ENCODE assay signal across 33 cellular contexts in the genomic region with DNA sequence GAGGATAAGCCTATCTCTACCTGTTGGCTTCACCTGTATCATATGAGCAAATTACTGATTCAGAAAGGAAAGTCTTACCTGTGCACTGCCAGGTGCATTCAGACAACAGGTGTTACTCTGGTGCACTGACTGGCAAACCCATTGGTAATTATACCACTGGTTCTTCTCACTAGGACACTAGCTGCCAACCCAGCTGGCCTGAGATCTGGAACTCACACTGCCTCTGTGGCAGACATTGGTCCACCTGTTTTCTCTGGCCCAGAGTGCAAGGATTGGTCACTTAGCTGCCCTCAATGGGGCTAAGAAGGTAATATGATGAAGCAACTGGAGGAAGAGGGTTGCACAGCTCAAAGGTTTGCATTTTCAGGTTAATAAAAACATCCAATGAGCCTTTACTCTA.
"Had no signal": no experiment of that assay in that cellular context is flagged by ENCODE, and none has a peak within 500 bp of the region (broad histone marks: within the 10 kb centered on the region; RNA-seq: fewer than 3 reads in every experiment).

No MANE protein-coding gene starts in this region.

- H3K4me1 ChIP-seq: Peyer's patch had no signal

- H3K27ac Mint-ChIP-seq: activated CD4-positive, alpha-beta T cell treated with anti-CD3 and anti-CD28 coated beads, Interleukin-2, amount 10 ng/mL, durations not matched to agents 24 days and 14 days; activated CD8-positive, alpha-beta T cell treated with anti-CD3 and anti-CD28 coated beads for 36 hours; activated naive CD4-positive, alpha-beta T cell treated with anti-CD3 and anti-CD28 coated beads, Interleukin-2, amount 10 ng/mL, durations not matched to agents 7 days and 5 days; activated naive CD8-positive, alpha-beta T cell; activated naive CD8-positive, alpha-beta T cell treated with anti-CD3 and anti-CD28 coated beads, Interleukin-2, amount 50 U/mL, for 24 hours; activated T-cell treated with anti-CD3 and anti-CD28 coated beads, Interleukin-2, amount 50 U/mL, for 24 hours; activated T-helper 1 cell treated with anti-CD3 and anti-CD28 coated beads, Interleukin-12 subunit alpha, Interleukin-12 subunit beta, Interleukin-2, Interleukin-4 antibody, amounts not matched to agents 30 ng/mL and 10 ng/mL and 1 ng/mL, durations not matched to agents 14 hours and 24 hours and 36 hours; brain; T-helper 1 cell treated with Interleukin-12 subunit alpha and Interleukin-12 subunit beta and Interleukin-4 antibody, amounts not matched to agents 30 μg/mL and 1 μg/mL, for 36 hours; T-helper 2 cell treated with Interferon-gamma antibody and Interleukin-4, amounts not matched to agents 5 μg/mL and 100 μg/mL, for 36 hours had no signal

- H3K27me3 ChIP-seq: Peyer's patch, SJSA1 had no signal

- H3K36me3 ChIP-seq: Peyer's patch, SJSA1 had no signal

- FAIRE-seq: TTC549 had no signal

- DNase-seq: activated CD4-positive, alpha-beta T cell treated with anti-CD3 and anti-CD28 coated beads, Interleukin-2, amount 10 ng/mL, durations not matched to agents 24 days and 14 days; activated CD4-positive, alpha-beta T cell treated with anti-CD3 and anti-CD28 coated beads, Interleukin-2, amount 50 U/mL, for 4 hours; activated CD8-positive, alpha-beta T cell treated with anti-CD3 and anti-CD28 coated beads for 36 hours; activated effector memory CD4-positive, alpha-beta T cell treated with Interleukin-2 at 50 U/mL for 16 hours; activated naive CD4-positive, alpha-beta T cell treated with anti-CD3 and anti-CD28 coated beads, Interleukin-2, amount 10 ng/mL, durations not matched to agents 7 days and 5 days; activated naive CD8-positive, alpha-beta T cell treated with anti-CD3 and anti-CD28 coated beads, Interleukin-2, amount 50 U/mL, for 24 hours; activated T-cell treated with anti-CD3 and anti-CD28 coated beads, Interleukin-2, amount 50 U/mL, for 24 hours; anterior cingulate cortex; central memory CD4-positive, alpha-beta T cell; MM.1S; MV-4-11; NCI-H1092; NCI-H1417 treated with DMSO at 0.1 percent for 48 hours; NCI-H1694 treated with DMSO at 0.1 percent for 48 hours; NCI-H2029; NCI-H2171 treated with DMSO at 0.1 percent for 48 hours; NCI-H345; NCI-H524 treated with DMSO at 0.1 percent for 48 hours; NCI-H82; NK-92 treated with Interleukin-12 subunit alpha and Interleukin-12 subunit beta, amount 100 ng/mL, for 24 hours; PC-3; Peyer's patch; RPMI8226; SHP77 treated with DMSO at 0.1 percent for 48 hours; SK-N-SH had no signal

- H3K9me3 Mint-ChIP-seq: activated naive CD8-positive, alpha-beta T cell treated with anti-CD3 and anti-CD28 coated beads, Interleukin-2, amount 50 U/mL, for 24 hours; activated T-cell treated with anti-CD3 and anti-CD28 coated beads, Interleukin-2, amount 50 U/mL, for 24 hours; brain; T-helper 2 cell treated with Interferon-gamma antibody and Interleukin-4, amounts not matched to agents 5 μg/mL and 100 μg/mL, for 36 hours had no signal

- H3K36me3 Mint-ChIP-seq: activated naive CD4-positive, alpha-beta T cell treated with anti-CD3 and anti-CD28 coated beads, Interleukin-2, amount 10 ng/mL, durations not matched to agents 7 days and 5 days; activated naive CD8-positive, alpha-beta T cell; brain had no signal

- H3K4me1 Mint-ChIP-seq: activated naive CD4-positive, alpha-beta T cell treated with anti-CD3 and anti-CD28 coated beads, Interleukin-2, amount 10 ng/mL, durations not matched to agents 7 days and 5 days; brain had no signal

- H3K4me3 Mint-ChIP-seq: activated CD4-positive, alpha-beta T cell treated with anti-CD3 and anti-CD28 coated beads, Interleukin-2, amount 10 ng/mL, durations not matched to agents 24 days and 14 days; activated CD8-positive, alpha-beta T cell treated with anti-CD3 and anti-CD28 coated beads for 36 hours; activated naive CD4-positive, alpha-beta T cell treated with anti-CD3 and anti-CD28 coated beads, Interleukin-2, amount 10 ng/mL, durations not matched to agents 7 days and 5 days; activated naive CD8-positive, alpha-beta T cell; activated naive CD8-positive, alpha-beta T cell treated with anti-CD3 and anti-CD28 coated beads, Interleukin-2, amount 50 U/mL, for 24 hours; activated T-cell treated with anti-CD3 and anti-CD28 coated beads, Interleukin-2, amount 50 U/mL, for 24 hours; activated T-helper 1 cell treated with anti-CD3 and anti-CD28 coated beads, Interleukin-12 subunit alpha, Interleukin-12 subunit beta, Interleukin-2, Interleukin-4 antibody, amounts not matched to agents 30 ng/mL and 10 ng/mL and 1 ng/mL, durations not matched to agents 14 hours and 24 hours and 36 hours; brain; T-helper 1 cell treated with Interleukin-12 subunit alpha and Interleukin-12 subunit beta and Interleukin-4 antibody, amounts not matched to agents 30 μg/mL and 1 μg/mL, for 36 hours; T-helper 2 cell treated with Interferon-gamma antibody and Interleukin-4, amounts not matched to agents 5 μg/mL and 100 μg/mL, for 36 hours had no signal

- H3K9me3 ChIP-seq: Peyer's patch, SK-N-SH had no signal

- H3K27me3 Mint-ChIP-seq: activated CD8-positive, alpha-beta T cell treated with anti-CD3 and anti-CD28 coated beads for 36 hours; activated naive CD4-positive, alpha-beta T cell treated with anti-CD3 and anti-CD28 coated beads, Interleukin-2, amount 10 ng/mL, durations not matched to agents 7 days and 5 days; activated naive CD8-positive, alpha-beta T cell; activated naive CD8-positive, alpha-beta T cell treated with anti-CD3 and anti-CD28 coated beads, Interleukin-2, amount 50 U/mL, for 24 hours; brain had no signal

- H3K4me3 ChIP-seq: Peyer's patch, SJSA1 had no signal

- H3K27ac ChIP-seq: KMS-11, Peyer's patch, SJSA1 had no signal
